In genomic region chr18:41690332-41691110, GRCh38 we compare ENCODE assay signal across 1 cellular context.
A peak's percentile ranks its signal among the peaks of the same experiment; 100 is the strongest.
TF ChIP-seq lines count a peak whose summit lies in the region.

No MANE protein-coding gene starts in this region.

TF ChIP-seq in HepG2, 621 proteins besides CTCF, POLR2A, EP300 and RAD21 (continued from another document):
- TF ChIP-seq MTF2 (CRISPR knock-in tag; IDR thresholded peaks at IDR 0.05; ENCODE audit: borderline replicate concordance) (no peak), CEBPB (IDR thresholded peaks at IDR 0.05; ENCODE audit: borderline replicate concordance, low read depth, low read length) (peak; percentile 69; the same call in 1 of the 2 replicates)
- TF ChIP-seq, protein P1, sequence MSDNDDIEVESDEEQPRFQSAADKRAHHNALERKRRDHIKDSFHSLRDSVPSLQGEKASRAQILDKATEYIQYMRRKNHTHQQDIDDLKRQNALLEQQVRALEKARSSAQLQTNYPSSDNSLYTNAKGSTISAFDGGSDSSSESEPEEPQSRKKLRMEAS (IDR thresholded peaks at IDR 0.05) = no peak
